In the genomic region with DNA sequence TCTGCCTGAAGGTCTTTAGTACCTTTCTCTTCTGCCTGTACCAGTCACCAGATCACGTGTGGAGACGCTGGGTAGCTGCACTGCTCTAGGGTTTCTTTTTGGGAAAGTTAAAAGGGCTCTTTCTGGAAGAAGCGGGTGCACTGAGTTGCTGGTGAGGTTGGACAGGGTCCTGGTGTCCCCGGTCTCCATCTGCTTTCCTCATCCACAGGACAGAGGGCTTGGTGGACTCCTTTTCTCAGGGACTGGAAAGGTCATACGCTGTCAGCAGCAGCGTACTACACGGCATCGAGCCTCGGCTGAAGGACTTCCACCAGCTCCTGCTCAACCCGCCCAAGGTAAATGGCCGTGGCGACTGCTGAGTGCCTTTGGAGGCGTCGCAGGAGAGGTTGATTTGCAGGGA, we compare ENCODE assay signal across 20 cellular contexts. TPM values are rescaled to one million over a fixed set of nuclear protein-coding genes. Genes with fewer than 3 reads are reported as not detected.
"Had no signal": no experiment of that assay in that cellular context is flagged by ENCODE, and none has a peak within 500 bp of the region (broad histone marks: within the 10 kb centered on the region; RNA-seq: fewer than 3 reads in every experiment).

No MANE protein-coding gene starts in this region.

- H3K4me1 ChIP-seq: left lung, lower lobe of right lung, testis, tibial nerve, upper lobe of right lung, vagina had no signal

- H3K9me3 ChIP-seq: left lung, lower lobe of right lung, testis, tibial nerve, upper lobe of right lung, vagina had no signal

- H3K4me1 Mint-ChIP-seq: endodermal cell, mesothelial cell of epicardium, neural crest cell had no signal

- H3K27ac Mint-ChIP-seq: endodermal cell, memory B cell, mesothelial cell of epicardium, natural killer cell had no signal

- H3K27ac ChIP-seq: left lung, lower lobe of right lung, testis, tibial nerve, upper lobe of right lung, vagina had no signal

- H3K4me3 Mint-ChIP-seq: endodermal cell, memory B cell, mesothelial cell of epicardium, natural killer cell, neural crest cell had no signal

- ATAC-seq: left lung; lower lobe of right lung; natural killer cell; stimulated activated naive CD8-positive, alpha-beta T cell treated with anti-CD3 and anti-CD28 coated beads, Interleukin-15, Interleukin-2, amounts not matched to agents 100 U/mL and 50 U/mL, for 24 hours had no signal

- H3K4me3 ChIP-seq: left lung, lower lobe of right lung, testis, tibial nerve, upper lobe of right lung, vagina had no signal

- DNase-seq: dermis blood vessel endothelial cell; endodermal cell; erythroblast; foreskin melanocyte; head of caudate nucleus; hippocampal formation; lower lobe of right lung; natural killer cell; small intestine; stimulated activated CD4-positive, alpha-beta T cell treated with anti-CD3 and anti-CD28 coated beads, Interleukin-12 subunit alpha, Interleukin-12 subunit beta, amount 100 ng/mL, for 4 hours; stimulated activated CD4-positive, alpha-beta T cell treated with anti-CD3 and anti-CD28 coated beads, Interleukin-2, amount 100 ng/mL, for 48 hours; stimulated activated naive CD8-positive, alpha-beta T cell treated with anti-CD3 and anti-CD28 coated beads, Interleukin-15, Interleukin-2, amounts not matched to agents 100 U/mL and 50 U/mL, for 24 hours; testis; upper lobe of right lung had no signal

- H3K27me3 Mint-ChIP-seq: memory B cell had no signal

- H3K27me3 ChIP-seq: left lung, testis, tibial nerve, upper lobe of right lung, vagina had no signal

- H3K9me3 Mint-ChIP-seq: endodermal cell, memory B cell, mesothelial cell of epicardium, natural killer cell, neural crest cell had no signal

RNA-seq across cellular contexts. Expression of gene ADM2, which starts 59.3 kb away (rescaled TPM):
- total RNA-seq: tibial nerve, vagina had no signal
